Comparison of ENCODE assay signal across 1 cellular context in genomic region chr5:119404033-119404432, GRCh38.
TF ChIP-seq lines count a peak whose summit lies in the region.

No MANE protein-coding gene starts in this region.

TF ChIP-seq in GM23338, 12 proteins besides CTCF, POLR2A, EP300 and RAD21 (continued from another document):
- no peak for TF ChIP-seq ZNF462 (CRISPR knock-in tag; IDR thresholded peaks at IDR 0.05)
- TF ChIP-seq EZH2phosphoT487 (IDR thresholded peaks at IDR 0.05; ENCODE audit: unreplicated experiment): no peak
- no peak for TF ChIP-seq ZNF331 (CRISPR knock-in tag; IDR thresholded peaks at IDR 0.05; ENCODE audit: low read depth)
- TF ChIP-seq STAT1 (IDR thresholded peaks at IDR 0.05; ENCODE audit: unreplicated experiment): no peak
- no peak for TF ChIP-seq ZNF114 (CRISPR knock-in tag; IDR thresholded peaks at IDR 0.05)
- no peak for TF ChIP-seq EZH2 (IDR thresholded peaks at IDR 0.05; ENCODE audit: low read depth, unreplicated experiment)
